Comparison of ENCODE assay signal across 28 cellular contexts in the genomic region with DNA sequence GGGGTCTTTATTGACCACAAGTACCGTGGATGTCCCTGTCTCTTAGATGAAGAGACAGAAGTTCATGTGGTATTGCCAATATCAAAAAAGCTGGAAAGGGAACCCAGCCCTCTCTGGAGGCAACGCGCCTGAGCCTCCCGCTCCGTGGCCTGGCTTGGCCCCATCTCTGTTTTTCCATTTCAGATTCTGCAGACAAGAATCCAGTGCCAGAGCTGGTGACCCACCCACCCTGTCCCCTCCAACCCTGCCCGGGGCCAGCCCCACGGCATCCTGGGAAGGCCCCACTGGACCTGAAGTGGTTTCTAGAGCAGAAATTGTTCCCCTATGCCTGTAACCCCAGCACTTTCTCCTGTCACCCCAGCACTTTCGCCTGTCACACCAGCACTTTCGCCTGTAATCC. TPM values are rescaled to one million over a fixed set of nuclear protein-coding genes. Genes with fewer than 3 reads are reported as not detected.
DNase-seq lines count a peak whose midpoint lies in the region; ATAC-seq and TF ChIP-seq lines count a peak whose summit lies in the region.
"Had no signal": no experiment of that assay in that cellular context is flagged by ENCODE, and none has a peak within 500 bp of the region (broad histone marks: within the 10 kb centered on the region; RNA-seq: fewer than 3 reads in every experiment).

No MANE protein-coding gene starts in this region.

- no peak for TF ChIP-seq POLR2A in tibial nerve (IDR thresholded peaks at IDR 0.05)

- peak; percentile 71 for ATAC-seq in Right ventricle myocardium superior (ENCODE audit: poor library complexity)
- ATAC-seq in HG03097 (IDR thresholded peaks at IDR 0.05; ENCODE audit: low FRiP score, unreplicated experiment) = no peak
- ATAC-seq: activated CD4-positive, alpha-beta T cell treated with anti-CD3 and anti-CD28 coated beads for 36 hours; activated CD8-positive, alpha-beta T cell treated with anti-CD3 and anti-CD28 coated beads for 36 hours; HCT116 had no signal

- WGBS in adipose tissue, 3 donors = 62 to 89% (median 63%) methylated on average over 9 of the region's 9 CpGs
- 41 to 50% methylated on average over 9 of the region's 9 CpGs for WGBS in tibial nerve, 2 donors

- H3K36me3 ChIP-seq in tibial nerve = peaks cover 2 to 21% (median 5%) of the 10 kb centered on the region in 3 donors

- H3K27me3 ChIP-seq in tibial nerve = no peaks in the 10 kb centered on the region

- no peaks in the 10 kb centered on the region for H3K9me3 ChIP-seq in tibial nerve

- H3K4me1 ChIP-seq in tibial nerve = peaks cover 3 to 73% (median 15%) of the 10 kb centered on the region in 4 donors

- TF ChIP-seq EP300 in tibial nerve (IDR thresholded peaks at IDR 0.05) = peak in 1 of 2 donors; percentile 40

- TF ChIP-seq CTCF in tibial nerve (IDR thresholded peaks at IDR 0.05) = no peak

- intact Hi-C loops in Right ventricle myocardium superior (cut with DNase I) = no loop called here
- intact Hi-C loops in posterior vena cava (cut with DNase I) = no loop called here

- peak; percentile 76 for DNase-seq in Right ventricle myocardium superior
- peak; percentile 90 for DNase-seq in posterior vena cava (ENCODE audit: low spot score)
- DNase-seq in tibial nerve (ENCODE audit: low spot score in 2 of 2) = peak; percentile 46 to 68
- no peak for DNase-seq in activated CD4-positive, CD25-positive, alpha-beta regulatory T cell (lab: John Stamatoyannopoulos, UW)
- DNase-seq in hepatic stellate cell (ENCODE audit: low spot score) = no peak
- DNase-seq in DMS79 (lab: John Stamatoyannopoulos, UW) = no peak
- DNase-seq: activated CD4-positive, alpha-beta T cell treated with anti-CD3 and anti-CD28 coated beads for 36 hours; activated CD8-positive, alpha-beta memory T cell treated with anti-CD3 and anti-CD28 coated beads, Interleukin-2, amount 50 U/mL, for 48 hours; activated CD8-positive, alpha-beta T cell treated with anti-CD3 and anti-CD28 coated beads for 36 hours; activated naive CD4-positive, alpha-beta T cell treated with anti-CD3 and anti-CD28 coated beads, Interleukin-2, amount 10 ng/mL, durations not matched to agents 7 days and 5 days; AML-193; CD4-positive, CD25-positive, alpha-beta regulatory T cell; DND-41; effector memory CD4-positive, alpha-beta T cell; GF-D8; head of caudate nucleus; kidney glomerular epithelial cell; mesenchymal stem cell; NCI-H1436; NCI-H2081; NCI-H2227 treated with DMSO at 0.1 percent for 48 hours; nephron progenitor cell; SHP77 treated with DMSO at 0.1 percent for 48 hours; stimulated activated CD4-positive, alpha-beta T cell treated with anti-CD3 and anti-CD28 coated beads, Interleukin-2, amount 100 ng/mL, for 24 hours had no signal

- H3K4me3 ChIP-seq in tibial nerve = no peak overlapping the region

- H3K27ac ChIP-seq in adipose tissue (ENCODE audit: low read depth, low read length) = peak overlapping the region; percentile 22
- H3K27ac ChIP-seq in tibial nerve = peak overlapping the region; percentile 42 to 88 (median 72)
- H3K27ac ChIP-seq: epithelial cell of prostate had no signal

RNA-seq across cellular contexts. Expression of gene PTPRS, which starts 57.7 kb away (rescaled TPM):
- 100 to 1,000 TPM in 1 of 3 donors, 10 to 100 TPM in 2; 16.4 to 106 (median 28.5) TPM for polyA plus RNA-seq in adipose tissue
- total RNA-seq in Right ventricle myocardium superior (51.5 TPM), posterior vena cava (100 to 1,000 TPM; 150 to 263 TPM), tibial nerve (100 to 1,000 TPM; 446 to 795 (median 529) TPM)

Comparison
In these comparisons a context has a peak if more than half of its experiments do, and no peak if none do; other contexts are left out.
1. DNase-seq: peak in Right ventricle myocardium superior (single experiment), posterior vena cava (single experiment) and tibial nerve (2 of 2); none in activated CD4-positive, CD25-positive, alpha-beta regulatory T cell (0 of 4), hepatic stellate cell (single experiment) and DMS79 (single experiment).